In genomic region chr5:68440255-68440654, GRCh38 we compare ENCODE assay signal across 30 cellular contexts.
"Had no signal": no experiment of that assay in that cellular context is flagged by ENCODE, and none has a peak within 500 bp of the region (broad histone marks: within the 10 kb centered on the region; RNA-seq: fewer than 3 reads in every experiment).

No MANE protein-coding gene starts in this region.

- H3K36me3 Mint-ChIP-seq: activated CD8-positive, alpha-beta memory T cell treated with anti-CD3 and anti-CD28 coated beads, Interleukin-2, amount 10 ng/mL, durations not matched to agents 7 days and 5 days; T-cell had no signal

- H3K27ac ChIP-seq: adrenal gland, body of pancreas, PC-9, RWPE1, VCaP had no signal

- H3K36me3 ChIP-seq: adrenal gland, breast epithelium had no signal

- H3K27me3 Mint-ChIP-seq: activated B cell treated with CpG ODN at 0.5 μM for 24 hours; activated CD8-positive, alpha-beta memory T cell treated with anti-CD3 and anti-CD28 coated beads, Interleukin-2, amount 10 ng/mL, durations not matched to agents 7 days and 5 days; activated T-helper 17 cell treated with anti-CD3 and anti-CD28 coated beads, Interleukin-2, amount 50 U/mL, for 72 hours; T-helper 17 cell had no signal

- DNase-seq: activated B cell treated with CpG ODN at 0.5 μM for 24 hours; activated CD4-positive, alpha-beta memory T cell treated with anti-CD3 and anti-CD28 coated beads, Interleukin-2, amount 10 ng/mL, durations not matched to agents 7 days and 5 days; activated CD4-positive, alpha-beta T cell treated with anti-CD3 and anti-CD28 coated beads for 1 hour; activated CD4-positive, alpha-beta T cell treated with anti-CD3 and anti-CD28 coated beads for 48 hours; activated CD8-positive, alpha-beta memory T cell treated with anti-CD3 and anti-CD28 coated beads for 24 hours; activated CD8-positive, alpha-beta memory T cell treated with anti-CD3 and anti-CD28 coated beads, Interleukin-2, amount 10 ng/mL, durations not matched to agents 7 days and 5 days; activated CD8-positive, alpha-beta memory T cell treated with anti-CD3 and anti-CD28 coated beads, Interleukin-2, amount 50 U/mL, for 48 hours; activated effector memory CD4-positive, alpha-beta T cell treated with anti-CD3 and anti-CD28 coated beads, Interleukin-2, amount 50 U/mL, for 16 hours; activated naive CD4-positive, alpha-beta T cell; activated naive CD4-positive, alpha-beta T cell treated with anti-CD3 and anti-CD28 coated beads, Interleukin-2, amount 50 U/mL, for 16 hours; activated naive CD8-positive, alpha-beta T cell treated with anti-CD3 and anti-CD28 coated beads, Interleukin-2, amount 10 ng/mL, durations not matched to agents 7 days and 5 days; activated T-cell treated with anti-CD3 and anti-CD28 coated beads, Interleukin-2, amount 50 U/mL, for 48 hours; adrenal gland; body of pancreas; Karpas-422; NCI-H1105 treated with DMSO at 0.1 percent for 48 hours; NCI-H1436; NCI-H1694; NCI-H1930; NCI-H2081 treated with DMSO at 0.1 percent for 48 hours; NCI-H345; NCI-H524 treated with DMSO at 0.1 percent for 48 hours; PC-9; SIG-M5; T-cell; T-helper 17 cell had no signal

- H3K27ac Mint-ChIP-seq: activated B cell treated with CpG ODN at 0.5 μM for 24 hours; activated CD4-positive, alpha-beta memory T cell treated with anti-CD3 and anti-CD28 coated beads, Interleukin-2, amount 10 ng/mL, durations not matched to agents 7 days and 5 days; activated CD8-positive, alpha-beta memory T cell treated with anti-CD3 and anti-CD28 coated beads, Interleukin-2, amount 10 ng/mL, durations not matched to agents 7 days and 5 days; T-cell; T-helper 17 cell had no signal

- H3K27me3 ChIP-seq: adrenal gland, body of pancreas, breast epithelium had no signal

- H3K4me3 Mint-ChIP-seq: activated B cell treated with CpG ODN at 0.5 μM for 24 hours; activated CD4-positive, alpha-beta memory T cell treated with anti-CD3 and anti-CD28 coated beads, Interleukin-2, amount 10 ng/mL, durations not matched to agents 7 days and 5 days; activated CD8-positive, alpha-beta memory T cell treated with anti-CD3 and anti-CD28 coated beads, Interleukin-2, amount 10 ng/mL, durations not matched to agents 7 days and 5 days; activated naive CD8-positive, alpha-beta T cell treated with anti-CD3 and anti-CD28 coated beads, Interleukin-2, amount 10 ng/mL, durations not matched to agents 7 days and 5 days; T-cell; T-helper 17 cell had no signal

- H3K4me3 ChIP-seq: adrenal gland, body of pancreas, breast epithelium, PC-9 had no signal

- H3K9me3 ChIP-seq: adrenal gland, body of pancreas, breast epithelium had no signal

- H3K4me1 ChIP-seq: body of pancreas had no signal

- H3K9me3 Mint-ChIP-seq: activated B cell treated with CpG ODN at 0.5 μM for 24 hours; activated T-helper 17 cell treated with anti-CD3 and anti-CD28 coated beads, Interleukin-2, amount 50 U/mL, for 72 hours; T-cell had no signal
